ENCODE assay signal across 21 cellular contexts in the genomic region with DNA sequence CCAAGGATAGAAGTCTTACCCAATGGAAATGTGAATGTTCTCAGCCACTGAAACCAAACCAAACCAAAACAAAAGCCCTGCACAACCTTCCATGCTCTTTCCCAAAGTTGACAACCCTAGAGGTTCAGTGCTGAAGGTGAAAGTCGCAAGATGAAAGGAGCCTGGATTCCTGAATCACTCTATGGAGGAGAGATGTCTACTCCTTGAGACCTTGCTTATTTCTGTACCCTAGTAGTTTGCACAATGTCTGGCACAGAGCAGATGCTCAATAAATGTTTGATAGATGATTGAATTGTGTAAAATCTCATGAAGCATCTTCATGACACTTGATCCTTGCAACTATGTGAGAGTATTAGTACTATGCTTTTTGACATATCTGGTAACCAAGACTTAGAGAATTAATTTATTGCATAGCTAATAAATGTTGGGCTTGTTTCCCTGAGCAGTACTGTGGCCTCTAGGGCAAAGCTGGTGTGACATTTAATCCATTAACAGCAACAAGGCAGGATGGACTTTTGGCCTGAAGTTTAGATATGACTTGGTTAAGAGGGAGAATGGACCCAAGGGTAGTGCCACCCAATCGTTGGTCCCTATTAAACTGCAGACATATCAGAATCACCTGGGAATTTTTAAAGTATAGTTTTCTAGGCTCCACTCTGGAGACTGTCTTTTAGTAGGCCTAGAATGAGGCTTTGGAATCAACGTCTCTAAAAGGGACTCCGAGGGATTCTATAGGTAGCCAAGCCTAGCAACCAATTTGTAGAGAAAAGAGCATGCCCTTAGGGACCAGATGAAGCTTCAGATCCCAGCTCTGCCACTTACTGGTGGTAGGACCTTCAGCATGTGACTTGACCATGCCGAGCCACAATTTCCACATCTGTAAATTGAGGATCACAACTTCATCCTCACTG.
A peak's percentile ranks its signal among the peaks of the same experiment; 100 is the strongest.
DNase-seq lines count a peak whose midpoint lies in the region; ATAC-seq, FAIRE-seq and TF ChIP-seq lines count a peak whose summit lies in the region.
"Had no signal": no experiment of that assay in that cellular context is flagged by ENCODE, and none has a peak within 500 bp of the region (broad histone marks: within the 10 kb centered on the region; RNA-seq: fewer than 3 reads in every experiment).

No MANE protein-coding gene starts in this region.

- no peak overlapping the region for H4K8ac ChIP-seq in H9 (replicated peaks; ENCODE audit: insufficient read length, low read depth, low read length)

- WGBS in H9 (ENCODE audit: extremely low coverage, insufficient read length, low lambda C conversion rate) = no CpG with 5 or more reads among the region's 5 CpGs

- no peaks in the 10 kb centered on the region for H3K23me2 ChIP-seq in H9 (ENCODE audit: insufficient read length, low read depth, low read length, poor library complexity, severe bottlenecking)

- DNase-seq in H9 = peak; percentile 1
- DNase-seq in astrocyte (ENCODE audit: low read depth) = no peak
- DNase-seq in islet precursor cell = peak; percentile 7
- DNase-seq in activated CD8-positive, alpha-beta T cell treated with anti-CD3 and anti-CD28 coated beads for 36 hours = no peak
- no peak for DNase-seq in activated T-cell treated with anti-CD3 and anti-CD28 coated beads, Interleukin-2, amount 50 U/mL, for 24 hours
- DNase-seq: Caco-2; CD4-positive, CD25-positive, alpha-beta regulatory T cell; CD8-positive, alpha-beta T cell; DMS153; DND-41; GOT3; HCEC 1CT had no signal

- H3K27me3 ChIP-seq in H9 (ENCODE audit: insufficient read depth, low read length) (no peaks in the 10 kb centered on the region), astrocyte (ENCODE audit: insufficient read depth, low read length) (peaks cover 18% of the 10 kb centered on the region)
- H3K27me3 ChIP-seq: BLaER1 had no signal

- H3K27ac ChIP-seq in H9 (ENCODE audit: insufficient read length, low read depth, low read length) (no peak overlapping the region), astrocyte (ENCODE audit: low read depth, low read length) (no peak overlapping the region)
- H3K27ac ChIP-seq: 22Rv1, BLaER1, C4-2B had no signal

- no peak overlapping the region for H3T11ph ChIP-seq in H9 (ENCODE audit: low read length)

- no peak overlapping the region for H3K4ac ChIP-seq in H9 (ENCODE audit: low read depth, low read length)

- H2BK12ac ChIP-seq in H9 (ENCODE audit: insufficient read length, low read depth, low read length) = no peak overlapping the region

- no peak overlapping the region for H3K14ac ChIP-seq in H9 (ENCODE audit: insufficient read depth, low read length)

- no peak overlapping the region for H2BK20ac ChIP-seq in H9 (ENCODE audit: low read depth, low read length, poor library complexity, severe bottlenecking)

- H3K79me2 ChIP-seq in H9 (ENCODE audit: insufficient read depth, low read length) = no peaks in the 10 kb centered on the region
- no peaks in the 10 kb centered on the region for H3K79me2 ChIP-seq in astrocyte (ENCODE audit: insufficient read depth, low read length)

- H4K20me1 ChIP-seq in H9 (ENCODE audit: control insufficient read depth, insufficient read depth, insufficient read length) (no peaks in the 10 kb centered on the region), astrocyte (ENCODE audit: insufficient read depth, low read length) (no peaks in the 10 kb centered on the region)
- H4K20me1 ChIP-seq: BLaER1 had no signal

- H3K4me1 Mint-ChIP-seq in H9 (peaks cover 18 to 21% of the 10 kb centered on the region in 2 experiments), astrocyte (ENCODE audit: low read depth, unreplicated experiment) (peaks cover 31% of the 10 kb centered on the region)
- no peaks in the 10 kb centered on the region for H3K4me1 Mint-ChIP-seq in activated CD8-positive, alpha-beta T cell treated with anti-CD3 and anti-CD28 coated beads for 36 hours (ENCODE audit: low read depth)
- no peaks in the 10 kb centered on the region for H3K4me1 Mint-ChIP-seq in activated T-cell treated with anti-CD3 and anti-CD28 coated beads, Interleukin-2, amount 50 U/mL, for 24 hours (ENCODE audit: low read depth)
- H3K4me1 Mint-ChIP-seq: CD4-positive, CD25-positive, alpha-beta regulatory T cell had no signal

- no peak overlapping the region for H3K23ac ChIP-seq in H9 (ENCODE audit: insufficient read length, low read depth, low read length)

- FAIRE-seq in astrocyte (lab: Jason Lieb, UNC) = no peak
- FAIRE-seq: A204.1, G401.6, GM12892, H54 had no signal

- no peak overlapping the region for H2AK5ac ChIP-seq in H9 (ENCODE audit: insufficient read length, low read length)

- no peak overlapping the region for H2BK120ac ChIP-seq in H9 (ENCODE audit: low read depth, low read length, poor library complexity, severe bottlenecking)

- ATAC-seq in activated CD8-positive, alpha-beta T cell treated with anti-CD3 and anti-CD28 coated beads for 36 hours = no peak
- ATAC-seq in GM19328 (IDR thresholded peaks at IDR 0.05; ENCODE audit: unreplicated experiment) = no peak
- ATAC-seq: CD8-positive, alpha-beta T cell had no signal

- CTCF ChIA-PET in activated CD8-positive, alpha-beta T cell treated with anti-CD3 and anti-CD28 coated beads for 36 hours (lab: Charles Lee) = no interaction called here

- H3K4me2 ChIP-seq in H9 (ENCODE audit: insufficient read depth, insufficient read length, low read length) (no peak overlapping the region), astrocyte (ENCODE audit: low read length) (no peak overlapping the region)
- H3K4me2 ChIP-seq: BLaER1 had no signal

- H3K36me3 Mint-ChIP-seq in H9 (ENCODE audit: insufficient read depth in 1 of 3, low read depth in 3 of 3) (peaks cover 0 to 4% (median 0%) of the 10 kb centered on the region in 3 experiments; a peak in 1 of 7 replicates), astrocyte (ENCODE audit: low read depth, unreplicated experiment) (no peaks in the 10 kb centered on the region)
- no peaks in the 10 kb centered on the region for H3K36me3 Mint-ChIP-seq in activated CD8-positive, alpha-beta T cell treated with anti-CD3 and anti-CD28 coated beads for 36 hours (ENCODE audit: low read depth)
- H3K36me3 Mint-ChIP-seq in activated T-cell treated with anti-CD3 and anti-CD28 coated beads, Interleukin-2, amount 50 U/mL, for 24 hours (ENCODE audit: low read depth) = no peaks in the 10 kb centered on the region
- H3K36me3 Mint-ChIP-seq: CD4-positive, CD25-positive, alpha-beta regulatory T cell; CD8-positive, alpha-beta T cell had no signal

- H3K18ac ChIP-seq in H9 (ENCODE audit: insufficient read length, low read depth, low read length) = no peak overlapping the region

- POLR2A ChIA-PET in activated CD8-positive, alpha-beta T cell treated with anti-CD3 and anti-CD28 coated beads for 36 hours (lab: Charles Lee) = no interaction called here

- TF ChIP-seq CTCF in H9 (conservative IDR thresholded peaks at IDR 0.05) (no peak), astrocyte (IDR thresholded peaks at IDR 0.05; ENCODE audit: insufficient read depth, low read depth, low read length) (no peak)
- no peak for TF ChIP-seq CTCF in activated CD8-positive, alpha-beta T cell treated with anti-CD3 and anti-CD28 coated beads for 36 hours (IDR thresholded peaks at IDR 0.05)

- H3K36me3 ChIP-seq in astrocyte (ENCODE audit: insufficient read depth, low read length) = no peaks in the 10 kb centered on the region
- H3K36me3 ChIP-seq: BLaER1 had no signal

- no peak overlapping the region for H3K4me3 Mint-ChIP-seq in H9
- no peak overlapping the region for H3K4me3 Mint-ChIP-seq in astrocyte (ENCODE audit: unreplicated experiment)
- no peak overlapping the region for H3K4me3 Mint-ChIP-seq in activated CD8-positive, alpha-beta T cell treated with anti-CD3 and anti-CD28 coated beads for 36 hours
- H3K4me3 Mint-ChIP-seq in activated T-cell treated with anti-CD3 and anti-CD28 coated beads, Interleukin-2, amount 50 U/mL, for 24 hours = no peak overlapping the region
- H3K4me3 Mint-ChIP-seq: B cell; CD4-positive, CD25-positive, alpha-beta regulatory T cell; CD8-positive, alpha-beta T cell had no signal

- no peak overlapping the region for H2BK5ac ChIP-seq in H9 (ENCODE audit: insufficient read length, low read length)

- no peak overlapping the region for H3K9ac ChIP-seq in H9 (ENCODE audit: extremely low read depth, insufficient read length, low read length)
- H3K9ac ChIP-seq in astrocyte (ENCODE audit: low read length) = no peak overlapping the region
- H3K9ac ChIP-seq: BLaER1 had no signal

- intact Hi-C loops in activated CD8-positive, alpha-beta T cell treated with anti-CD3 and anti-CD28 coated beads for 36 hours (cut with micrococcal nuclease) = no loop called here

- H4K91ac ChIP-seq in H9 (ENCODE audit: insufficient read length, low read depth, low read length) = no peak overlapping the region

- no peak overlapping the region for H3K4me3 ChIP-seq in astrocyte (ENCODE audit: insufficient read depth, low read depth, low read length)
- H3K4me3 ChIP-seq: BLaER1 had no signal

- no peak overlapping the region for H3K27ac Mint-ChIP-seq in H9
- H3K27ac Mint-ChIP-seq in astrocyte (ENCODE audit: unreplicated experiment) = peak overlapping the region; percentile 53
- H3K27ac Mint-ChIP-seq in activated CD8-positive, alpha-beta T cell treated with anti-CD3 and anti-CD28 coated beads for 36 hours = no peak overlapping the region
- no peak overlapping the region for H3K27ac Mint-ChIP-seq in activated T-cell treated with anti-CD3 and anti-CD28 coated beads, Interleukin-2, amount 50 U/mL, for 24 hours
- H3K27ac Mint-ChIP-seq: B cell; CD4-positive, CD25-positive, alpha-beta regulatory T cell; CD8-positive, alpha-beta T cell had no signal

- H3K4me1 ChIP-seq in H9 (ENCODE audit: insufficient read depth, low read length) (0 out of 2 replicates have a peak, but pooled peaks cover 3% of the 10 kb centered on the region), astrocyte (ENCODE audit: insufficient read depth, low read length) (peaks cover 13% of the 10 kb centered on the region)

- H3K56ac ChIP-seq in H9 (ENCODE audit: insufficient read length, low read depth, low read length) = no peak overlapping the region

- H2BK15ac ChIP-seq in H9 (ENCODE audit: low read depth, low read length) = no peak overlapping the region

- peaks cover 3% of the 10 kb centered on the region; the same call in 1 of the 2 replicates for H3K27me3 Mint-ChIP-seq in H9 (ENCODE audit: low read depth)
- H3K27me3 Mint-ChIP-seq in astrocyte (ENCODE audit: low read depth, unreplicated experiment) = no peaks in the 10 kb centered on the region
- H3K27me3 Mint-ChIP-seq in activated CD8-positive, alpha-beta T cell treated with anti-CD3 and anti-CD28 coated beads for 36 hours = peaks cover 7% of the 10 kb centered on the region
- peaks cover 5% of the 10 kb centered on the region for H3K27me3 Mint-ChIP-seq in activated T-cell treated with anti-CD3 and anti-CD28 coated beads, Interleukin-2, amount 50 U/mL, for 24 hours

- H2AFZ ChIP-seq in H9 (ENCODE audit: low read length) = no peak overlapping the region
- no peak overlapping the region for H2AFZ ChIP-seq in astrocyte (ENCODE audit: low read depth, low read length)

- H3K9me3 ChIP-seq in H9 (ENCODE audit: control insufficient read depth, low read depth, low read length) = no peaks in the 10 kb centered on the region
- no peaks in the 10 kb centered on the region for H3K9me3 ChIP-seq in astrocyte (ENCODE audit: insufficient read depth, low read depth, low read length)
- H3K9me3 ChIP-seq: BLaER1, Caco-2 had no signal

- H4K5ac ChIP-seq in H9 (ENCODE audit: insufficient read length, low read depth, low read length) = no peak overlapping the region

- H3K9me3 Mint-ChIP-seq in H9 (peaks cover 2 to 8% of the 10 kb centered on the region in 2 experiments; a peak in 3 of 5 replicates), astrocyte (ENCODE audit: unreplicated experiment) (no peaks in the 10 kb centered on the region)
- H3K9me3 Mint-ChIP-seq in activated CD8-positive, alpha-beta T cell treated with anti-CD3 and anti-CD28 coated beads for 36 hours = peaks cover 5% of the 10 kb centered on the region
- peaks cover 2% of the 10 kb centered on the region for H3K9me3 Mint-ChIP-seq in activated T-cell treated with anti-CD3 and anti-CD28 coated beads, Interleukin-2, amount 50 U/mL, for 24 hours
- H3K9me3 Mint-ChIP-seq: CD8-positive, alpha-beta T cell had no signal

- H3K79me1 ChIP-seq in H9 (ENCODE audit: insufficient read depth, low read depth, low read length, poor library complexity, severe bottlenecking) = no peaks in the 10 kb centered on the region

Comparison
In these comparisons a context has a peak if more than half of its experiments do, and no peak if none do; other contexts are left out.
1. DNase-seq: peak in H9 (single experiment) and islet precursor cell (single experiment); none in astrocyte (single experiment), activated CD8-positive, alpha-beta T cell treated with anti-CD3 and anti-CD28 coated beads for 36 hours (single experiment) and activated T-cell treated with anti-CD3 and anti-CD28 coated beads, Interleukin-2, amount 50 U/mL, for 24 hours (single experiment).